In genomic region chr10:50219200-50219599, GRCh38 we compare ENCODE assay signal across 20 cellular contexts. TPM values are rescaled to one million over a fixed set of nuclear protein-coding genes. Genes with fewer than 3 reads are reported as not detected.
DNase-seq lines count a peak whose midpoint lies in the region; ATAC-seq, FAIRE-seq and TF ChIP-seq lines count a peak whose summit lies in the region.
"Had no signal": no experiment of that assay in that cellular context is flagged by ENCODE, and none has a peak within 500 bp of the region (broad histone marks: within the 10 kb centered on the region; RNA-seq: fewer than 3 reads in every experiment).

No MANE protein-coding gene starts in this region.

- peak; percentile 64 for DNase-seq in HepG2 (ENCODE audit: low spot score)
- no peak for DNase-seq in right lobe of liver
- DNase-seq in astrocyte (ENCODE audit: low read depth): no peak
- DNase-seq in H1 (ENCODE audit: low read depth in 1 of 2, low spot score in 2 of 2): no peak
- DNase-seq in OCI-LY7 (ENCODE audit: low spot score): no peak
- DNase-seq in tibial artery: no peak
- DNase-seq: AML-193; Caco-2; Calu3; CD4-positive, alpha-beta T cell; CD8-positive, alpha-beta T cell; DMS79 treated with DMSO at 0.1 percent for 48 hours; GF-D8 had no signal

- H3K27me3 ChIP-seq in HepG2 (ENCODE audit: control insufficient read depth in 1 of 2, insufficient read depth in 2 of 2, low read length in 2 of 2) (no peaks in the 10 kb centered on the region), right lobe of liver (no peaks in the 10 kb centered on the region), astrocyte (ENCODE audit: insufficient read depth, low read length) (peaks cover 6% of the 10 kb centered on the region), H1 (replicated peaks in 1 of 4; ENCODE audit: control insufficient read depth in 3 of 4, extremely low read depth in 1 of 4, insufficient read depth in 3 of 4, low read length in 3 of 4) (no peaks in the 10 kb centered on the region), tibial artery (no peaks in the 10 kb centered on the region)
- H3K27me3 ChIP-seq: BLaER1 treated with 17β-estradiol and CSF1 and Interleukin-3, amounts not matched to agents 10 nM and 100 nM had no signal

- H2AFZ ChIP-seq in HepG2 (ENCODE audit: low read length) (peak overlapping the region; percentile 25), astrocyte (ENCODE audit: low read depth, low read length) (no peak overlapping the region), H1 (ENCODE audit: low read length) (peak overlapping the region; percentile 1; the same call in 1 of the 2 replicates), OCI-LY7 (ENCODE audit: low read length) (no peak overlapping the region)

- no peaks in the 10 kb centered on the region for H3K23me2 ChIP-seq in H1 (ENCODE audit: low read depth, low read length)

- FAIRE-seq in HepG2 (lab: Jason Lieb, UNC) (peak; percentile 77), astrocyte (lab: Jason Lieb, UNC) (peak; percentile 54), H1 (lab: Jason Lieb, UNC) (no peak)
- FAIRE-seq: A549, D721Med, G401.6 had no signal

- ATAC-seq in HepG2: peak; percentile 81
- no peak for ATAC-seq in right lobe of liver
- ATAC-seq: A549; CD8-positive, alpha-beta T cell had no signal

- TF ChIP-seq EP300 in HepG2 (IDR thresholded peaks at IDR 0.05; ENCODE audit: low read depth in 2 of 2, low read length in 2 of 2) (no peak), HepG2 (CRISPR knock-in tag; IDR thresholded peaks at IDR 0.05; ENCODE audit: borderline replicate concordance) (no peak), H1 (IDR thresholded peaks at IDR 0.05; ENCODE audit: borderline replicate concordance in 1 of 2, low read depth in 2 of 2, low read length in 2 of 2) (no peak)

- TF ChIP-seq RAD21 in HepG2 (CRISPR knock-in tag; IDR thresholded peaks at IDR 0.05) (no peak), H1 (IDR thresholded peaks at IDR 0.05 in 1 of 2, conservative IDR thresholded peaks at IDR 0.05 in 1 of 2; ENCODE audit: low read depth in 2 of 2, low read length in 2 of 2) (no peak)

- CTCF ChIA-PET in HepG2 (lab: Yijun Ruan, JAX; ENCODE audit: low intra/inter-chr PET ratio, low total read pairs): no interaction called here
- CTCF ChIA-PET in H1 (lab: Charles Lee; ENCODE audit: partially characterized antibody): no interaction called here
- CTCF ChIA-PET in OCI-LY7 (lab: Charles Lee; ENCODE audit: unreplicated experiment): no interaction called here

- no peaks in the 10 kb centered on the region for H3K27me3 Mint-ChIP-seq in astrocyte (ENCODE audit: low read depth, unreplicated experiment)

- POLR2A ChIA-PET in HepG2 (lab: Yijun Ruan, JAX): interaction anchor here (1.0 kb wide), 1 partner anchor 16 kb away, joined by 3 read pairs; no protein-coding TSS in a partner anchor
- POLR2A ChIA-PET in H1 (lab: Charles Lee; ENCODE audit: partially characterized antibody): no interaction called here
- POLR2A ChIA-PET in OCI-LY7 (lab: Charles Lee): no interaction called here

- TF ChIP-seq CTCF in HepG2 (CRISPR knock-in tag; IDR thresholded peaks at IDR 0.05) (no peak), right lobe of liver (IDR thresholded peaks at IDR 0.05) (no peak), astrocyte (IDR thresholded peaks at IDR 0.05; ENCODE audit: insufficient read depth, low read depth, low read length) (no peak), H1 (IDR thresholded peaks at IDR 0.05; ENCODE audit: control extremely low read depth in 1 of 3, insufficient read depth in 1 of 3, low read depth in 1 of 3, low read length in 3 of 3) (no peak), OCI-LY7 (conservative IDR thresholded peaks at IDR 0.05; ENCODE audit: low read length) (no peak), tibial artery (IDR thresholded peaks at IDR 0.05) (no peak)

- H4K91ac ChIP-seq in H1 (replicated peaks; ENCODE audit: insufficient read length, low read length): no peak overlapping the region

- H2BK12ac ChIP-seq in H1 (ENCODE audit: low read depth, low read length): no peak overlapping the region

- H3K36me3 Mint-ChIP-seq in astrocyte (ENCODE audit: low read depth, unreplicated experiment): no peaks in the 10 kb centered on the region
- H3K36me3 Mint-ChIP-seq: CD8-positive, alpha-beta T cell had no signal

- H3K4ac ChIP-seq in H1 (replicated peaks; ENCODE audit: insufficient read length, low read depth, low read length): no peak overlapping the region

- H4K20me1 ChIP-seq in HepG2 (ENCODE audit: insufficient read depth, low read length) (no peaks in the 10 kb centered on the region), astrocyte (ENCODE audit: insufficient read depth, low read length) (no peaks in the 10 kb centered on the region), H1 (replicated peaks in 1 of 2; ENCODE audit: control insufficient read depth in 1 of 2, insufficient read depth in 2 of 2, low read length in 2 of 2) (no peaks in the 10 kb centered on the region), OCI-LY7 (ENCODE audit: insufficient read depth, low read length) (no peaks in the 10 kb centered on the region)
- H4K20me1 ChIP-seq: BLaER1 treated with 17β-estradiol and CSF1 and Interleukin-3, amounts not matched to agents 10 nM and 100 nM had no signal

- WGBS in HepG2 (ENCODE audit: low lambda C conversion rate): 0% methylated on average over 2 of the region's 2 CpGs
- WGBS in right lobe of liver (ENCODE audit: insufficient coverage, low coverage, low lambda C conversion rate, missing lambda C conversion rate): 79% methylated on average over 2 of the region's 2 CpGs
- 93% methylated on average over 2 of the region's 2 CpGs; no CpG with 5 or more reads in 1 of the 2 experiments for WGBS in H1 (ENCODE audit: extremely low coverage in 1 of 2, insufficient coverage in 1 of 2, insufficient read length in 1 of 2, insufficient replicate concordance in 2 of 2, low coverage in 1 of 2, low lambda C conversion rate in 2 of 2, missing lambda C conversion rate in 1 of 2), 2 experiments

- intact Hi-C loops in HepG2 (cut with micrococcal nuclease; ENCODE audit: unreplicated experiment): no loop called here
- intact Hi-C loops in right lobe of liver (cut with DNase I): no loop called here
- intact Hi-C loops in OCI-LY7 (cut with micrococcal nuclease; ENCODE audit: unreplicated experiment): no loop called here
- intact Hi-C loops in tibial artery (cut with DNase I; ENCODE audit: low total_unique reads): no loop called here

- in situ Hi-C loops in HepG2 (cut with HindIII; ENCODE audit: extremely low pct_ligation_motif_present, low pct_unique_long_range_greater_than_20kb): loop anchor here (25.0 kb wide), 1 partner anchor 632 kb away; no protein-coding TSS in a partner anchor

- no peak overlapping the region for H4K8ac ChIP-seq in H1 (ENCODE audit: extremely low read depth, insufficient read depth, low read length)

- H3K36me3 ChIP-seq in HepG2 (replicated peaks in 1 of 2; ENCODE audit: control insufficient read depth in 1 of 2, insufficient read depth in 2 of 2, low read length in 2 of 2) (no peaks in the 10 kb centered on the region), right lobe of liver (no peaks in the 10 kb centered on the region), astrocyte (ENCODE audit: insufficient read depth, low read length) (no peaks in the 10 kb centered on the region), H1 (ENCODE audit: control insufficient read depth in 2 of 4, insufficient read depth in 4 of 4, low read length in 3 of 4) (no peaks in the 10 kb centered on the region), OCI-LY7 (ENCODE audit: insufficient read depth, low read length) (no peaks in the 10 kb centered on the region), tibial artery (no peaks in the 10 kb centered on the region)
- H3K36me3 ChIP-seq: BLaER1 treated with 17β-estradiol and CSF1 and Interleukin-3, amounts not matched to agents 10 nM and 100 nM had no signal

- no peak overlapping the region for H3K14ac ChIP-seq in H1 (ENCODE audit: insufficient read length)

- no peak overlapping the region for H2BK15ac ChIP-seq in H1 (ENCODE audit: low read length)

- H2AK5ac ChIP-seq in H1 (ENCODE audit: low read depth, low read length): no peak overlapping the region

- H4K5ac ChIP-seq in H1 (ENCODE audit: insufficient read length, low read depth, low read length): no peak overlapping the region

- H3K9me3 ChIP-seq in HepG2 (ENCODE audit: low read length): no peaks in the 10 kb centered on the region
- H3K9me3 ChIP-seq in right lobe of liver: no peaks in the 10 kb centered on the region
- H3K9me3 ChIP-seq in astrocyte (ENCODE audit: insufficient read depth, low read depth, low read length): no peaks in the 10 kb centered on the region
- H3K9me3 ChIP-seq in H1 (ENCODE audit: insufficient read depth in 2 of 2, low read depth in 1 of 2, low read length in 1 of 2): no peaks in the 10 kb centered on the region
- H3K9me3 ChIP-seq in OCI-LY7 (ENCODE audit: low read length): no peaks in the 10 kb centered on the region
- H3K9me3 ChIP-seq in tibial artery: no peaks in the 10 kb centered on the region
- H3K9me3 ChIP-seq: A549, Caco-2 had no signal

- peak overlapping the region; percentile 52 for H3K27ac ChIP-seq in HepG2 (ENCODE audit: extremely low read length, insufficient read depth, low read length)
- no peak overlapping the region for H3K27ac ChIP-seq in right lobe of liver
- H3K27ac ChIP-seq in astrocyte (ENCODE audit: low read depth, low read length): no peak overlapping the region
- H3K27ac ChIP-seq in H1 (ENCODE audit: low read depth, low read length): no peak overlapping the region
- no peak overlapping the region for H3K27ac ChIP-seq in OCI-LY7 (ENCODE audit: low read depth, low read length, poor library complexity, severe bottlenecking)
- H3K27ac ChIP-seq in tibial artery: no peak overlapping the region
- H3K27ac ChIP-seq: 22Rv1; A549; BLaER1 treated with 17β-estradiol and CSF1 and Interleukin-3, amounts not matched to agents 10 nM and 100 nM; C4-2B had no signal

- no peaks in the 10 kb centered on the region for H3K79me1 ChIP-seq in H1 (ENCODE audit: low read depth, low read length)

- no peak overlapping the region for H3K27ac Mint-ChIP-seq in astrocyte (ENCODE audit: unreplicated experiment)
- H3K27ac Mint-ChIP-seq: B cell; CD4-positive, alpha-beta T cell; CD8-positive, alpha-beta T cell had no signal

- no peak overlapping the region for H2BK5ac ChIP-seq in H1 (ENCODE audit: low read depth, low read length)

- no peak overlapping the region for H3K56ac ChIP-seq in H1 (replicated peaks; ENCODE audit: insufficient read length, low read depth, low read length)

- peak overlapping the region; percentile 40 for H3K4me2 ChIP-seq in HepG2 (ENCODE audit: low read depth, low read length)
- H3K4me2 ChIP-seq in astrocyte (ENCODE audit: low read length): no peak overlapping the region
- H3K4me2 ChIP-seq in H1 (ENCODE audit: insufficient read depth in 1 of 2, low read depth in 2 of 2, low read length in 2 of 2): no peak overlapping the region
- no peak overlapping the region for H3K4me2 ChIP-seq in OCI-LY7 (ENCODE audit: low read length)
- H3K4me2 ChIP-seq: A549; BLaER1 treated with 17β-estradiol and CSF1 and Interleukin-3, amounts not matched to agents 10 nM and 100 nM had no signal

- H3K4me1 ChIP-seq in HepG2 (ENCODE audit: insufficient read depth, low read length): peaks cover 41% of the 10 kb centered on the region
- H3K4me1 ChIP-seq in right lobe of liver: peaks cover 0 to 14% (median 5%) of the 10 kb centered on the region in 4 donors
- no peaks in the 10 kb centered on the region for H3K4me1 ChIP-seq in astrocyte (ENCODE audit: insufficient read depth, low read length)
- H3K4me1 ChIP-seq in H1 (replicated peaks in 1 of 4; ENCODE audit: control insufficient read depth in 3 of 4, insufficient read depth in 4 of 4, low read length in 3 of 4): peaks cover 0 to 5% (median under 1%) of the 10 kb centered on the region in 4 experiments; a peak in 3 of 7 replicates
- H3K4me1 ChIP-seq in OCI-LY7 (ENCODE audit: insufficient read depth, low read length, poor library complexity, severe bottlenecking): no peaks in the 10 kb centered on the region
- H3K4me1 ChIP-seq in tibial artery: peaks cover 0 to 3% (median 0%) of the 10 kb centered on the region in 4 donors
- H3K4me1 ChIP-seq: A549, Caco-2 had no signal

- no TSS peak for BruUV-seq in HepG2 (replicated peaks; lab: Mats Ljungman, UMichigan)
- no TSS peak for BruUV-seq in OCI-LY7 (replicated peaks; lab: Mats Ljungman, UMichigan)

- no peak overlapping the region for H3K4me3 Mint-ChIP-seq in astrocyte (ENCODE audit: unreplicated experiment)
- H3K4me3 Mint-ChIP-seq: B cell; CD4-positive, alpha-beta T cell; CD8-positive, alpha-beta T cell had no signal

- H3K79me2 ChIP-seq in HepG2 (ENCODE audit: insufficient read depth, low read length): no peaks in the 10 kb centered on the region
- no peaks in the 10 kb centered on the region for H3K79me2 ChIP-seq in astrocyte (ENCODE audit: insufficient read depth, low read length)
- H3K79me2 ChIP-seq in H1 (ENCODE audit: control insufficient read depth in 1 of 2, insufficient read depth in 2 of 2, low read length in 2 of 2): no peaks in the 10 kb centered on the region
- no peaks in the 10 kb centered on the region for H3K79me2 ChIP-seq in OCI-LY7 (ENCODE audit: insufficient read depth, low read depth, low read length)

- H3K9ac ChIP-seq in HepG2 (ENCODE audit: insufficient read depth, low read depth, low read length): no peak overlapping the region
- H3K9ac ChIP-seq in astrocyte (ENCODE audit: low read length): no peak overlapping the region
- H3K9ac ChIP-seq in H1 (replicated peaks in 1 of 4; ENCODE audit: extremely low read depth in 1 of 4, low read depth in 3 of 4, low read length in 3 of 4): no peak overlapping the region
- H3K9ac ChIP-seq: BLaER1 treated with 17β-estradiol and CSF1 and Interleukin-3, amounts not matched to agents 10 nM and 100 nM had no signal

- H2BK120ac ChIP-seq in H1 (replicated peaks; ENCODE audit: low read depth, low read length): no peak overlapping the region

- no peaks in the 10 kb centered on the region for H3K4me1 Mint-ChIP-seq in astrocyte (ENCODE audit: low read depth, unreplicated experiment)

- no peaks in the 10 kb centered on the region for H3K9me2 ChIP-seq in OCI-LY7 (ENCODE audit: insufficient read depth, low read length)

- no peak overlapping the region for H2BK20ac ChIP-seq in H1 (ENCODE audit: low read length)

- TF ChIP-seq POLR2A in HepG2 (IDR thresholded peaks at IDR 0.05; ENCODE audit: insufficient read depth in 1 of 2, low read depth in 2 of 2, low read length in 2 of 2): no peak
- no peak for TF ChIP-seq POLR2A in right lobe of liver (IDR thresholded peaks at IDR 0.05)
- no peak for TF ChIP-seq POLR2A in H1 (IDR thresholded peaks at IDR 0.05; ENCODE audit: control extremely low read depth in 1 of 2, low read depth in 2 of 2, low read length in 2 of 2)

- H3K9me3 Mint-ChIP-seq in astrocyte (ENCODE audit: unreplicated experiment): no peaks in the 10 kb centered on the region
- H3K9me3 Mint-ChIP-seq: CD4-positive, alpha-beta T cell; CD8-positive, alpha-beta T cell had no signal

- no peak overlapping the region for H3K23ac ChIP-seq in H1 (ENCODE audit: insufficient read length)

- H3K18ac ChIP-seq in H1 (ENCODE audit: extremely low read depth, low read length): no peak overlapping the region

- H3K4me3 ChIP-seq in HepG2 (replicated peaks in 1 of 3; ENCODE audit: insufficient read depth in 1 of 3, low read depth in 2 of 3, low read length in 3 of 3) (peak overlapping the region in 1 of 3 experiments; percentile 9; a peak in 1 of 6 replicates), right lobe of liver (no peak overlapping the region), astrocyte (ENCODE audit: insufficient read depth, low read depth, low read length) (no peak overlapping the region), H1 (ENCODE audit: extremely low read depth in 1 of 4, insufficient read depth in 2 of 4, low read depth in 3 of 4, low read length in 4 of 4) (no peak overlapping the region), OCI-LY7 (ENCODE audit: low read depth, low read length, poor library complexity, severe bottlenecking) (no peak overlapping the region), tibial artery (no peak overlapping the region)
- H3K4me3 ChIP-seq: A549; BLaER1 treated with 17β-estradiol and CSF1 and Interleukin-3, amounts not matched to agents 10 nM and 100 nM had no signal

RNA-seq across cellular contexts. Expression of gene ASAH2, which starts 32.1 kb away (rescaled TPM):
- total RNA-seq in HepG2 (2016; rRNA removed; fragmentation: Illumina TruSeq; extraction: Trizol) (8.9 and 16.0 TPM in 2 replicates), right lobe of liver (1 to 10 TPM; 1.0 to 6.4 (median 1.8) TPM), astrocyte (1.4 and 2.4 TPM in 2 replicates), OCI-LY7 (2022) (not detected in 2 replicates)
- 1.1 and 1.7 TPM in 2 replicates for total RNA-seq in HepG2 (2016; cell fraction: cytosol; rRNA removed; fragmentation: Illumina TruSeq; extraction: Trizol; ENCODE audit: low read depth)
- total RNA-seq in HepG2 (2016; cell fraction: insoluble cytoplasmic fraction; rRNA removed; fragmentation: Illumina TruSeq; extraction: Trizol): 8.2 and 13.2 TPM in 2 replicates
- 2.7 and 6.0 TPM in 2 replicates for total RNA-seq in HepG2 (2016; cell fraction: membrane; rRNA removed; fragmentation: Illumina TruSeq; extraction: Trizol)
- total RNA-seq in HepG2 (2016; cell fraction: nucleus; rRNA removed; fragmentation: Illumina TruSeq; extraction: Trizol): 12.5 and 13.1 TPM in 2 replicates
- polyA plus RNA-seq in HepG2 (2011; rRNA removed) (14.8 and 17.9 TPM in 2 replicates), H1 (2011; rRNA removed) (1.2 and 1.3 TPM in 2 replicates)
- 10.0 and 11.0 TPM in 2 replicates for polyA plus RNA-seq in HepG2 (2011; cell fraction: cytosol; rRNA removed)
- polyA plus RNA-seq in HepG2 (2011; cell fraction: nucleus; rRNA removed): 8.1 and 9.8 TPM in 2 replicates
- 4.6 TPM in 2 replicates for polyA plus RNA-seq in HepG2 (2012)
- 0.70 and 1.3 TPM in 2 replicates for polyA plus RNA-seq in HepG2 (2016; cell fraction: cytosol; fragmentation: Illumina TruSeq; extraction: Trizol; ENCODE audit: low read depth)
- polyA plus RNA-seq in HepG2 (2016; cell fraction: insoluble cytoplasmic fraction; fragmentation: Illumina TruSeq; extraction: Trizol; ENCODE audit: low read depth): 3.4 and 6.6 TPM in 2 replicates
- 0.94 and 1.8 TPM in 2 replicates for polyA plus RNA-seq in HepG2 (2016; cell fraction: membrane; fragmentation: Illumina TruSeq; extraction: Trizol; ENCODE audit: low read depth)
- 12.1 and 13.5 TPM in 2 replicates for polyA plus RNA-seq in HepG2 (2016; cell fraction: nucleus; fragmentation: Illumina TruSeq; extraction: Trizol; ENCODE audit: insufficient read depth, low read depth)
- polyA minus RNA-seq in HepG2 (2011; rRNA and poly(A)+ RNA removed; ENCODE audit: low replicate concordance): 2.8 and 27.5 TPM in 2 replicates
- polyA minus RNA-seq in HepG2 (2011; cell fraction: cytosol; rRNA and poly(A)+ RNA removed): 15.3 and 18.1 TPM in 2 replicates
- 15.1 and 15.3 TPM in 2 replicates for polyA minus RNA-seq in HepG2 (2011; cell fraction: nucleus; rRNA and poly(A)+ RNA removed)
- total RNA-seq in H1 (2021; fragmentation: NEBNext Ultra II Directional; extraction: Animal tissue kit (Norgen Biotek cat#: 25700)): 2.0 and 3.1 TPM in 2 replicates
- 1.3 TPM for polyA plus RNA-seq in H1 (2011; cell fraction: cytosol; rRNA removed)
- polyA plus RNA-seq in H1 (2011; cell fraction: nucleus; rRNA removed): 1.3 TPM
- 2.2 to 8.4 TPM (median 4.2 TPM) in 4 replicates for polyA plus RNA-seq in H1 (2012, experiment 1 of 2)
- 0.64 TPM for polyA plus RNA-seq in H1 (2012, experiment 2 of 2)
- 3.0 TPM for polyA plus RNA-seq in H1 (2013, experiment 1 of 2)
- 3.1 TPM for polyA plus RNA-seq in H1 (2013, experiment 2 of 2)
- 0.98 and 10.1 TPM in 2 replicates for polyA minus RNA-seq in H1 (2011; rRNA and poly(A)+ RNA removed)
- polyA minus RNA-seq in H1 (2011; cell fraction: cytosol; rRNA and poly(A)+ RNA removed): 2.0 TPM
- polyA minus RNA-seq in H1 (2011; cell fraction: nucleus; rRNA and poly(A)+ RNA removed): 2.6 TPM
- total RNA-seq in OCI-LY7 (2014; rRNA removed; shearing (Covaris generic)): 0.05 TPM in 1 of 2 replicates, not detected in the other

Comparison
In these comparisons a context has a peak if more than half of its experiments do, and no peak if none do; other contexts are left out.
1. H2AFZ ChIP-seq: peak in HepG2 (single experiment) and H1 (single experiment); none in astrocyte (single experiment) and OCI-LY7 (single experiment).
2. Of the 41 proteins assayed by ChIP-seq in both HepG2 and H1: peak only in HepG2: HDAC2 and RXRA; only in H1: none; in both: none; in neither: 39.